1 cellular context compared by ENCODE assay signal in the genomic region with DNA sequence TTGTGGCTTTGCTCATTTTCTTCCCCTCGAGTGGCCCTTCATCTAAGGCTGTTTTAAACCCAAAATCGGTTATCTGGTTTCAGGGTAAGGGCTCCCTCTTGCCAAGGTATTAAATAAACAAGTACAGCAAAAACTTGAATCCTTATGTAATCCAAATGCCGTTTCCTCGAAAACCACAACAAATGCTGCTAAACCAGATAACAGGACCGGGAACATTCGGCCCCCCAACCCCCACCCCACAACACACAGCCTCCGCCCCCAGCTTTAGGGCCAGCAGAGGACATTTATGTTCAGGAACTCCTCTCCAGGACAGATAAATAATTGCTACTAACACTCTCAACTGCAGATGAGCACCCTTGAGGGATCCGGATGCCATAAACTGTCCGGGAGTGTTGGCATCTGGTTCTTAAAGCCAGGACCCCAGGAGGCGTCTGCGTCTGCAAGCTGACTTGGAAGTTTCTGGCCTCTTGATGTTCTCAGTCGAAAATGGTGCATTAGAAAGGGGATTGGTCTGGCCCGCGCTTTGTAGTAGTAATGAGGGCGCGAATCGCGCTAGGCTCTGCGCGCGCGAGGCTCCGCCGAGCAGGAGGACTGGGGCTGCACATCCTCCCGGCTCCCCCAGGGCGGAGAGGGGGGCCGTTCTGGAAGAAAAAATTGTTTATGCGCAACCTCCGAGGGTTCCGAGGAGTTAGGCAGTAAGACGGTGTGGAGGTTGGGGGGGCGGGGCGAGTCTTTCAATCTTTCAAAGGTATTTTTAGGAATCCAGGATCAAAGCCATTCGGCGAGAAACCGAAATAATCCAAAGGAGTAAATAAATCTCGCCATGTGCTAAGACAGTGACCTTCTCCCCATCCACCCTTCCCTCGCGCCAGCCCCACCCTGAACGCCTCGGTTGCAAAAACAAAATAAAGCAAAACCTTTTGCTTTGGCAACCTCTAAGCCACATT.
TF ChIP-seq lines count a peak whose summit lies in the region.

No MANE protein-coding gene starts in this region.

TF ChIP-seq in HepG2, 621 proteins besides CTCF, POLR2A, EP300 and RAD21 (continued from another document and continues in another):
- TF ChIP-seq, protein P1, sequence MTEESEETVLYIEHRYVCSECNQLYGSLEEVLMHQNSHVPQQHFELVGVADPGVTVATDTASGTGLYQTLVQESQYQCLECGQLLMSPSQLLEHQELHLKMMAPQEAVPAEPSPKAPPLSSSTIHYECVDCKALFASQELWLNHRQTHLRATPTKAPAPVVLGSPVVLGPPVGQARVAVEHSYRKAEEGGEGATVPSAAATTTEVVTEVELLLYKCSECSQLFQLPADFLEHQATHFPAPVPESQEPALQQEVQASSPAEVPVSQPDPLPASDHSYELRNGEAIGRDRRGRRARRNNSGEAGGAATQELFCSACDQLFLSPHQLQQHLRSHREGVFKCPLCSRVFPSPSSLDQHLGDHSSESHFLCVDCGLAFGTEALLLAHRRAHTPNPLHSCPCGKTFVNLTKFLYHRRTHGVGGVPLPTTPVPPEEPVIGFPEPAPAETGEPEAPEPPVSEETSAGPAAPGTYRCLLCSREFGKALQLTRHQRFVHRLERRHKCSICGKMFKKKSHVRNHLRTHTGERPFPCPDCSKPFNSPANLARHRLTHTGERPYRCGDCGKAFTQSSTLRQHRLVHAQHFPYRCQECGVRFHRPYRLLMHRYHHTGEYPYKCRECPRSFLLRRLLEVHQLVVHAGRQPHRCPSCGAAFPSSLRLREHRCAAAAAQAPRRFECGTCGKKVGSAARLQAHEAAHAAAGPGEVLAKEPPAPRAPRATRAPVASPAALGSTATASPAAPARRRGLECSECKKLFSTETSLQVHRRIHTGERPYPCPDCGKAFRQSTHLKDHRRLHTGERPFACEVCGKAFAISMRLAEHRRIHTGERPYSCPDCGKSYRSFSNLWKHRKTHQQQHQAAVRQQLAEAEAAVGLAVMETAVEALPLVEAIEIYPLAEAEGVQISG (CRISPR knock-in tag; IDR thresholded peaks at IDR 0.05): no peak
- TF ChIP-seq, protein P2, sequence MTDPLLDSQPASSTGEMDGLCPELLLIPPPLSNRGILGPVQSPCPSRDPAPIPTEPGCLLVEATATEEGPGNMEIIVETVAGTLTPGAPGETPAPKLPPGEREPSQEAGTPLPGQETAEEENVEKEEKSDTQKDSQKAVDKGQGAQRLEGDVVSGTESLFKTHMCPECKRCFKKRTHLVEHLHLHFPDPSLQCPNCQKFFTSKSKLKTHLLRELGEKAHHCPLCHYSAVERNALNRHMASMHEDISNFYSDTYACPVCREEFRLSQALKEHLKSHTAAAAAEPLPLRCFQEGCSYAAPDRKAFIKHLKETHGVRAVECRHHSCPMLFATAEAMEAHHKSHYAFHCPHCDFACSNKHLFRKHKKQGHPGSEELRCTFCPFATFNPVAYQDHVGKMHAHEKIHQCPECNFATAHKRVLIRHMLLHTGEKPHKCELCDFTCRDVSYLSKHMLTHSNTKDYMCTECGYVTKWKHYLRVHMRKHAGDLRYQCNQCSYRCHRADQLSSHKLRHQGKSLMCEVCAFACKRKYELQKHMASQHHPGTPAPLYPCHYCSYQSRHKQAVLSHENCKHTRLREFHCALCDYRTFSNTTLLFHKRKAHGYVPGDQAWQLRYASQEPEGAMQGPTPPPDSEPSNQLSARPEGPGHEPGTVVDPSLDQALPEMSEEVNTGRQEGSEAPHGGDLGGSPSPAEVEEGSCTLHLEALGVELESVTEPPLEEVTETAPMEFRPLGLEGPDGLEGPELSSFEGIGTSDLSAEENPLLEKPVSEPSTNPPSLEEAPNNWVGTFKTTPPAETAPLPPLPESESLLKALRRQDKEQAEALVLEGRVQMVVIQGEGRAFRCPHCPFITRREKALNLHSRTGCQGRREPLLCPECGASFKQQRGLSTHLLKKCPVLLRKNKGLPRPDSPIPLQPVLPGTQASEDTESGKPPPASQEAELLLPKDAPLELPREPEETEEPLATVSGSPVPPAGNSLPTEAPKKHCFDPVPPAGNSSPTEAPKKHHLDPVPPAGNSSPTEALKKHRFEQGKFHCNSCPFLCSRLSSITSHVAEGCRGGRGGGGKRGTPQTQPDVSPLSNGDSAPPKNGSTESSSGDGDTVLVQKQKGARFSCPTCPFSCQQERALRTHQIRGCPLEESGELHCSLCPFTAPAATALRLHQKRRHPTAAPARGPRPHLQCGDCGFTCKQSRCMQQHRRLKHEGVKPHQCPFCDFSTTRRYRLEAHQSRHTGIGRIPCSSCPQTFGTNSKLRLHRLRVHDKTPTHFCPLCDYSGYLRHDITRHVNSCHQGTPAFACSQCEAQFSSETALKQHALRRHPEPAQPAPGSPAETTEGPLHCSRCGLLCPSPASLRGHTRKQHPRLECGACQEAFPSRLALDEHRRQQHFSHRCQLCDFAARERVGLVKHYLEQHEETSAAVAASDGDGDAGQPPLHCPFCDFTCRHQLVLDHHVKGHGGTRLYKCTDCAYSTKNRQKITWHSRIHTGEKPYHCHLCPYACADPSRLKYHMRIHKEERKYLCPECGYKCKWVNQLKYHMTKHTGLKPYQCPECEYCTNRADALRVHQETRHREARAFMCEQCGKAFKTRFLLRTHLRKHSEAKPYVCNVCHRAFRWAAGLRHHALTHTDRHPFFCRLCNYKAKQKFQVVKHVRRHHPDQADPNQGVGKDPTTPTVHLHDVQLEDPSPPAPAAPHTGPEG (CRISPR knock-in tag; IDR thresholded peaks at IDR 0.05): no peak
- no peak for TF ChIP-seq ZNF614 (CRISPR knock-in tag; IDR thresholded peaks at IDR 0.05; ENCODE audit: borderline replicate concordance)
- TF ChIP-seq, protein P3, sequence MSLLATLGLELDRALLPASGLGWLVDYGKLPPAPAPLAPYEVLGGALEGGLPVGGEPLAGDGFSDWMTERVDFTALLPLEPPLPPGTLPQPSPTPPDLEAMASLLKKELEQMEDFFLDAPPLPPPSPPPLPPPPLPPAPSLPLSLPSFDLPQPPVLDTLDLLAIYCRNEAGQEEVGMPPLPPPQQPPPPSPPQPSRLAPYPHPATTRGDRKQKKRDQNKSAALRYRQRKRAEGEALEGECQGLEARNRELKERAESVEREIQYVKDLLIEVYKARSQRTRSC (CRISPR knock-in tag; IDR thresholded peaks at IDR 0.05; ENCODE audit: low read depth): no peak
- TF ChIP-seq SYNCRIP (IDR thresholded peaks at IDR 0.05; ENCODE audit: insufficient read depth, low read depth, low read length): no peak
- no peak for TF ChIP-seq ZNF678 (CRISPR knock-in tag; IDR thresholded peaks at IDR 0.05)
- no peak for TF ChIP-seq IKZF4 (CRISPR knock-in tag; IDR thresholded peaks at IDR 0.05; ENCODE audit: borderline replicate concordance, low read depth, not compliant biosample characterization)
- no peak; the same call in 1 of the 2 replicates for TF ChIP-seq TAF1 (CRISPR knock-in tag; IDR thresholded peaks at IDR 0.05)
- no peak for TF ChIP-seq ZBTB38 (CRISPR knock-in tag; IDR thresholded peaks at IDR 0.05)
- TF ChIP-seq ZNF432 (CRISPR knock-in tag; IDR thresholded peaks at IDR 0.05; ENCODE audit: borderline replicate concordance): no peak
- TF ChIP-seq ZNF543 (CRISPR knock-in tag; IDR thresholded peaks at IDR 0.05): no peak
- TF ChIP-seq ZNF7 (CRISPR knock-in tag; IDR thresholded peaks at IDR 0.05): no peak
- no peak for TF ChIP-seq TBP (CRISPR knock-in tag; IDR thresholded peaks at IDR 0.05)
- no peak; the same call in 1 of the 2 replicates for TF ChIP-seq ZNF251 (CRISPR knock-in tag; IDR thresholded peaks at IDR 0.05)
- TF ChIP-seq ZNF33A (CRISPR knock-in tag; IDR thresholded peaks at IDR 0.05; ENCODE audit: borderline replicate concordance): no peak
- no peak for TF ChIP-seq PAWR (CRISPR knock-in tag; IDR thresholded peaks at IDR 0.05; ENCODE audit: borderline replicate concordance)
- TF ChIP-seq SAFB2 (CRISPR knock-in tag; IDR thresholded peaks at IDR 0.05; ENCODE audit: borderline replicate concordance, low read depth): no peak
- TF ChIP-seq ELF1 (CRISPR knock-in tag; IDR thresholded peaks at IDR 0.05): no peak
- TF ChIP-seq KLF6 (CRISPR knock-in tag; IDR thresholded peaks at IDR 0.05): no peak
- TF ChIP-seq JUN (CRISPR knock-in tag; IDR thresholded peaks at IDR 0.05): no peak
- TF ChIP-seq ZNF10 (CRISPR knock-in tag; IDR thresholded peaks at IDR 0.05; ENCODE audit: borderline replicate concordance, low read depth): no peak
- no peak for TF ChIP-seq HNRNPL (IDR thresholded peaks at IDR 0.05; ENCODE audit: low read depth, low read length)
- TF ChIP-seq, protein P4, sequence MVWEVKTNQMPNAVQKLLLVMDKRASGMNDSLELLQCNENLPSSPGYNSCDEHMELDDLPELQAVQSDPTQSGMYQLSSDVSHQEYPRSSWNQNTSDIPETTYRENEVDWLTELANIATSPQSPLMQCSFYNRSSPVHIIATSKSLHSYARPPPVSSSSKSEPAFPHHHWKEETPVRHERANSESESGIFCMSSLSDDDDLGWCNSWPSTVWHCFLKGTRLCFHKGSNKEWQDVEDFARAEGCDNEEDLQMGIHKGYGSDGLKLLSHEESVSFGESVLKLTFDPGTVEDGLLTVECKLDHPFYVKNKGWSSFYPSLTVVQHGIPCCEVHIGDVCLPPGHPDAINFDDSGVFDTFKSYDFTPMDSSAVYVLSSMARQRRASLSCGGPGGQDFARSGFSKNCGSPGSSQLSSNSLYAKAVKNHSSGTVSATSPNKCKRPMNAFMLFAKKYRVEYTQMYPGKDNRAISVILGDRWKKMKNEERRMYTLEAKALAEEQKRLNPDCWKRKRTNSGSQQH (CRISPR knock-in tag; IDR thresholded peaks at IDR 0.05; ENCODE audit: low read depth): no peak
- TF ChIP-seq, protein P5, sequence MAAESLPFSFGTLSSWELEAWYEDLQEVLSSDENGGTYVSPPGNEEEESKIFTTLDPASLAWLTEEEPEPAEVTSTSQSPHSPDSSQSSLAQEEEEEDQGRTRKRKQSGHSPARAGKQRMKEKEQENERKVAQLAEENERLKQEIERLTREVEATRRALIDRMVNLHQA (CRISPR knock-in tag; IDR thresholded peaks at IDR 0.05): no peak
- TF ChIP-seq, protein P6, sequence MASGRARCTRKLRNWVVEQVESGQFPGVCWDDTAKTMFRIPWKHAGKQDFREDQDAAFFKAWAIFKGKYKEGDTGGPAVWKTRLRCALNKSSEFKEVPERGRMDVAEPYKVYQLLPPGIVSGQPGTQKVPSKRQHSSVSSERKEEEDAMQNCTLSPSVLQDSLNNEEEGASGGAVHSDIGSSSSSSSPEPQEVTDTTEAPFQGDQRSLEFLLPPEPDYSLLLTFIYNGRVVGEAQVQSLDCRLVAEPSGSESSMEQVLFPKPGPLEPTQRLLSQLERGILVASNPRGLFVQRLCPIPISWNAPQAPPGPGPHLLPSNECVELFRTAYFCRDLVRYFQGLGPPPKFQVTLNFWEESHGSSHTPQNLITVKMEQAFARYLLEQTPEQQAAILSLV (CRISPR knock-in tag; IDR thresholded peaks at IDR 0.05; ENCODE audit: borderline replicate concordance): no peak
- TF ChIP-seq, protein P7, sequence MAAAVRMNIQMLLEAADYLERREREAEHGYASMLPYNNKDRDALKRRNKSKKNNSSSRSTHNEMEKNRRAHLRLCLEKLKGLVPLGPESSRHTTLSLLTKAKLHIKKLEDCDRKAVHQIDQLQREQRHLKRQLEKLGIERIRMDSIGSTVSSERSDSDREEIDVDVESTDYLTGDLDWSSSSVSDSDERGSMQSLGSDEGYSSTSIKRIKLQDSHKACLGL (CRISPR knock-in tag; IDR thresholded peaks at IDR 0.05): no peak; the same call in 1 of the 2 replicates
- no peak for TF ChIP-seq PRPF4 (IDR thresholded peaks at IDR 0.05; ENCODE audit: low read depth, low read length, poor library complexity, severe bottlenecking)
- no peak; the same call in 1 of the 2 replicates for TF ChIP-seq MED1 (CRISPR knock-in tag; IDR thresholded peaks at IDR 0.05)
- TF ChIP-seq TSC22D2 (CRISPR knock-in tag; IDR thresholded peaks at IDR 0.05; ENCODE audit: borderline replicate concordance): no peak
- TF ChIP-seq, protein P8, sequence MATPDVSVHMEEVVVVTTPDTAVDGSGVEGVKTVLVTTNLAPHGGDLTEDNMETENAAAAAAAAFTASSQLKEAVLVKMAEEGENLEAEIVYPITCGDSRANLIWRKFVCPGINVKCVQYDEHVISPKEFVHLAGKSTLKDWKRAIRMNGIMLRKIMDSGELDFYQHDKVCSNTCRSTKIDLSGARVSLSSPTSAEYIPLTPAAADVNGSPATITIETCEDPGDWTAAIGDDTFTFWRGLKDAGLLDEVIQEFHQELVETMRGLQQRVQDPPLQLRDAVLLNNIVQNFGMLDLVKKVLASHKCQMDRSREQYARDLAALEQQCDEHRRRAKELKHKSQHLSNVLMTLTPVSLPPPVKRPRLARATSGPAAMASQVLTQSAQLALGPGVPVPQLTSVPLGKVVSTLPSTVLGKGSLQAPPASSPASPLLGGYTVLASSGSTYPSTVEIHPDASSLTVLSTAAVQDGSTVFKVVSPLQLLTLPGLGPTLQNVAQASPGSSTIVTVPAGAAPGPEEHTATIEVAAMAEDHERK (CRISPR knock-in tag; IDR thresholded peaks at IDR 0.05; ENCODE audit: low read depth): no peak
- TF ChIP-seq ZNF263 (CRISPR knock-in tag; IDR thresholded peaks at IDR 0.05): peak; percentile 59; the same call in 1 of the 2 replicates
- TF ChIP-seq ARNT (IDR thresholded peaks at IDR 0.05): no peak
- TF ChIP-seq, protein P9, sequence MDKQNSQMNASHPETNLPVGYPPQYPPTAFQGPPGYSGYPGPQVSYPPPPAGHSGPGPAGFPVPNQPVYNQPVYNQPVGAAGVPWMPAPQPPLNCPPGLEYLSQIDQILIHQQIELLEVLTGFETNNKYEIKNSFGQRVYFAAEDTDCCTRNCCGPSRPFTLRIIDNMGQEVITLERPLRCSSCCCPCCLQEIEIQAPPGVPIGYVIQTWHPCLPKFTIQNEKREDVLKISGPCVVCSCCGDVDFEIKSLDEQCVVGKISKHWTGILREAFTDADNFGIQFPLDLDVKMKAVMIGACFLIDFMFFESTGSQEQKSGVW (CRISPR knock-in tag; IDR thresholded peaks at IDR 0.05; ENCODE audit: borderline replicate concordance): no peak
- TF ChIP-seq, protein P10, sequence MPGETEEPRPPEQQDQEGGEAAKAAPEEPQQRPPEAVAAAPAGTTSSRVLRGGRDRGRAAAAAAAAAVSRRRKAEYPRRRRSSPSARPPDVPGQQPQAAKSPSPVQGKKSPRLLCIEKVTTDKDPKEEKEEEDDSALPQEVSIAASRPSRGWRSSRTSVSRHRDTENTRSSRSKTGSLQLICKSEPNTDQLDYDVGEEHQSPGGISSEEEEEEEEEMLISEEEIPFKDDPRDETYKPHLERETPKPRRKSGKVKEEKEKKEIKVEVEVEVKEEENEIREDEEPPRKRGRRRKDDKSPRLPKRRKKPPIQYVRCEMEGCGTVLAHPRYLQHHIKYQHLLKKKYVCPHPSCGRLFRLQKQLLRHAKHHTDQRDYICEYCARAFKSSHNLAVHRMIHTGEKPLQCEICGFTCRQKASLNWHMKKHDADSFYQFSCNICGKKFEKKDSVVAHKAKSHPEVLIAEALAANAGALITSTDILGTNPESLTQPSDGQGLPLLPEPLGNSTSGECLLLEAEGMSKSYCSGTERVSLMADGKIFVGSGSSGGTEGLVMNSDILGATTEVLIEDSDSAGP (CRISPR knock-in tag; IDR thresholded peaks at IDR 0.05; ENCODE audit: borderline replicate concordance): peak; percentile 29; the same call in 1 of the 2 replicates
- TF ChIP-seq MED13 (CRISPR knock-in tag; IDR thresholded peaks at IDR 0.05): no peak
